Comparison of ENCODE assay signal across 15 cellular contexts in the genomic region with DNA sequence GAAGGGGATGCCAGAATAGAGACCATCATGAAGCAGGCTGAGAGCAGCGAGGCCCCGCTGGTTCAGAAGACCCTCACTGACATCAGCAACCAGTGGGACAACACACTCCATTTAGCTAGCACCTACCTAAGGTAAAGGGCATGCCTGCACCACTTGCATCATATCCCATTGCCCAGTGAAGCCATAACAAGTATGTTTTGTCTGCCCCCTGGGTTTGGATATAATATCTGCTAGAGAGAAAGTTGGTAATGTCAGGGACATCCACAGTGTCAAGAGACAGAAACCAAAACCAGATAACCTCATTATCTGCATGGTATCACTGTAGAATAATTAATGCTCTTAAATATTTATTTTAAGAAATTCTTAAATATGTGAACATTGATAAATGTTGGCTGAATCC.
DNase-seq lines count a peak whose midpoint lies in the region; ATAC-seq and TF ChIP-seq lines count a peak whose summit lies in the region.
"Had no signal": no experiment of that assay in that cellular context is flagged by ENCODE, and none has a peak within 500 bp of the region (broad histone marks: within the 10 kb centered on the region; RNA-seq: fewer than 3 reads in every experiment).

No MANE protein-coding gene starts in this region.

- POLR2A ChIA-PET in HEK293 (lab: Yijun Ruan, JAX), result no interaction called here

- ATAC-seq in left lobe of liver, result peak; percentile 61
- ATAC-seq: A549 had no signal

- H3K27ac ChIP-seq in HEK293 (ENCODE audit: extremely low read depth, low read depth, low read length), result no peak overlapping the region
- H3K27ac ChIP-seq: 22Rv1, A549, BLaER1 had no signal

- TF ChIP-seq CTCF in HEK293 (tag by site-specific recombination; IDR thresholded peaks at IDR 0.05), result no peak

- DNase-seq in DMS53 (lab: John Stamatoyannopoulos, UW), result peak; percentile 2
- no peak for DNase-seq in DMS53 treated with DMSO at 0.1 percent for 48 hours (lab: John Stamatoyannopoulos, UW; ENCODE audit: unreplicated experiment)
- DNase-seq in SK-MEL-5 (ENCODE audit: low read depth, low spot score), result peak; percentile 36
- DNase-seq in left lobe of liver (ENCODE audit: low spot score), result no peak
- no peak for DNase-seq in erythroblast (lab: John Stamatoyannopoulos, UW)
- no peak for DNase-seq in NCI-H69 (lab: John Stamatoyannopoulos, UW)
- DNase-seq in anterior cingulate cortex (lab: John Stamatoyannopoulos, UW), result no peak
- DNase-seq: AML-193; Calu3; CD4-positive, alpha-beta memory T cell had no signal

- no peak overlapping the region for H3K4me3 ChIP-seq in HEK293 (ENCODE audit: low read depth, low read length)
- H3K4me3 ChIP-seq: A549, BLaER1, HAP-1 had no signal

- TF ChIP-seq POLR2A in erythroblast (IDR thresholded peaks at IDR 0.05; ENCODE audit: low read length), result no peak

- H3K4me1 ChIP-seq in HEK293 (ENCODE audit: control insufficient read depth, insufficient read depth, low read length), result no peaks in the 10 kb centered on the region
- H3K4me1 ChIP-seq: A549, BLaER1, HAP-1 had no signal

- peaks cover 22 to 33% of the 10 kb centered on the region in 2 experiments for H3K36me3 ChIP-seq in HEK293 (ENCODE audit: control insufficient read depth in 2 of 2, insufficient read depth in 1 of 2, low read length in 2 of 2)

- CTCF ChIA-PET in HEK293 (lab: Yijun Ruan, JAX), result interaction anchor here (1.3 kb wide), 1 partner anchor 15 kb away, joined by 4 read pairs; no protein-coding TSS in a partner anchor

- H3K9me3 ChIP-seq in HEK293 (ENCODE audit: control insufficient read depth, insufficient read depth, low read depth, low read length), result no peaks in the 10 kb centered on the region
- H3K9me3 ChIP-seq: A549, BLaER1, HAP-1 had no signal

- in situ Hi-C loops in SK-MEL-5 (cut with HindIII; ENCODE audit: low pct_unique_long_range_greater_than_20kb, low sequenced_read_pairs), result no loop called here

TF ChIP-seq in HEK293, 187 proteins besides CTCF, POLR2A, EP300 and RAD21:
- TF ChIP-seq GLIS1 (tag by site-specific recombination; IDR thresholded peaks at IDR 0.05) (peak; percentile 58), ZNF561 (tag by site-specific recombination; IDR thresholded peaks at IDR 0.05; ENCODE audit: borderline replicate concordance) (no peak)

Comparison
In these comparisons a context has a peak if more than half of its experiments do, and no peak if none do; other contexts are left out.
1. DNase-seq: peak in DMS53 (single experiment) and SK-MEL-5 (single experiment); none in DMS53 treated with DMSO at 0.1 percent for 48 hours (single experiment), left lobe of liver (single experiment), erythroblast (0 of 2), NCI-H69 (single experiment) and anterior cingulate cortex (0 of 58).